In the genomic region with DNA sequence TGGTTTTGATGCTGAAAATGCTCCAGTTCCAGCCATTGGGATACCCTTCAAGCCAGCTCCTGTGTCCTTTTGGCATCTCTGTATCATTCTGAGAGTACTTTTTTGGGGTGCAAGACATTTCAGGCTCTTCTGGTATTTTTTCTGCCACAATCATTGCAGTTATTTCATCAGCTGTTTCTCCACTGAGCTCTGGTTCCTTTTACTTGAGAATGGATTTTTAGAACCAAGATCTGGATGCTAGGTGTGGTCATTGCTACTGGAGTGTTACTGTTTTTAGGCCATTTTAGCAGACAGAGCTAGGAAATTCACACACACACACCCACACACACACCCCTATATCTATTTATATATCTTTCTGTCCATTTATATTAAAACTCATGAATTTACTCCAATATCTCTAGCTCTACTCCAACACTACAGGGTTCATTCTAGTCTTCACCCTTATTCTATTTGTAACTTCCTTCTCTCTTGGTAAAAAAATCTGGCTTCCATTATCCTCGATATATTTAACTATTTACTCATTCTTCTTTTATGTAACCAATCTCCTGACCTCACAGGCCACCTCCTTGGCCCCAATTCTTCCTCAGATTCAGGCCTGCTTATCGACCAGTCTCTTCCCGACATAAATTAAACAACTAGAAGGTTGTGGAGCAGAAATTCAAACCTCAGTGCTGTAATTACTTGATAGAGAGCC, we compare ENCODE assay signal across 19 cellular contexts. TPM values are rescaled to one million over a fixed set of nuclear protein-coding genes. Genes with fewer than 3 reads are reported as not detected.
DNase-seq lines count a peak whose midpoint lies in the region; ATAC-seq and TF ChIP-seq lines count a peak whose summit lies in the region.
"Had no signal": no experiment of that assay in that cellular context is flagged by ENCODE, and none has a peak within 500 bp of the region (broad histone marks: within the 10 kb centered on the region; RNA-seq: fewer than 3 reads in every experiment).

No MANE protein-coding gene starts in this region.

- no peak overlapping the region for H3K4me3 Mint-ChIP-seq in MCF 10A (ENCODE audit: unreplicated experiment)
- H3K4me3 Mint-ChIP-seq: CD4-positive, alpha-beta T cell; stimulated activated memory B cell treated with anti-CD40 and anti-IgM and Interleukin-4, amounts not matched to agents 10 μg/mL and 1 μg/mL and 100 μg/mL, for 72 hours; type B pancreatic cell had no signal

- ATAC-seq in HG03097 (IDR thresholded peaks at IDR 0.05; ENCODE audit: low FRiP score, unreplicated experiment) (no peak), GM18505 (IDR thresholded peaks at IDR 0.05; ENCODE audit: unreplicated experiment) (no peak)
- ATAC-seq: HepG2; left lobe of liver; stimulated activated memory B cell treated with anti-CD40 and anti-IgM and Interleukin-4, amounts not matched to agents 10 μg/mL and 1 μg/mL and 100 μg/mL, for 72 hours had no signal

- no peaks in the 10 kb centered on the region for H3K27me3 Mint-ChIP-seq in MCF 10A (ENCODE audit: insufficient read depth, unreplicated experiment)
- H3K27me3 Mint-ChIP-seq: type B pancreatic cell had no signal

- no peak overlapping the region for H3K4me3 ChIP-seq in mammary epithelial cell (replicated peaks in 1 of 3; ENCODE audit: insufficient read depth in 1 of 3, low read depth in 2 of 3, low read length in 3 of 3)
- H3K4me3 ChIP-seq in SJSA1 = no peak overlapping the region
- no peak overlapping the region for H3K4me3 ChIP-seq in fibroblast of lung (replicated peaks in 1 of 4; ENCODE audit: control extremely low read depth in 1 of 4, insufficient read depth in 1 of 4, low read depth in 3 of 4, low read length in 4 of 4)
- no peak overlapping the region for H3K4me3 ChIP-seq in stomach smooth muscle (ENCODE audit: low read length in 2 of 2)

- POLR2A ChIA-PET in MCF 10A (lab: Yijun Ruan, JAX) = interaction anchor here (0.6 to 0.9 kb wide), 3 partner anchors 17 to 45 kb away, joined by 3 to 4 read pairs (median 3); a partner anchor contains a TSS

- no peak overlapping the region for H2AFZ ChIP-seq in mammary epithelial cell (ENCODE audit: low read depth, low read length)
- no peak overlapping the region for H2AFZ ChIP-seq in fibroblast of lung (ENCODE audit: low read length)

- H3K9me3 ChIP-seq in mammary epithelial cell (replicated peaks; ENCODE audit: insufficient read depth, low read length) (no peaks in the 10 kb centered on the region), SJSA1 (replicated peaks) (no peaks in the 10 kb centered on the region), fibroblast of lung (ENCODE audit: control insufficient read depth, insufficient read depth, low read depth, low read length) (no peaks in the 10 kb centered on the region), stomach smooth muscle (ENCODE audit: control insufficient read depth in 2 of 2, low read length in 2 of 2) (no peaks in the 10 kb centered on the region)

- H3K36me3 Mint-ChIP-seq in MCF 10A (ENCODE audit: insufficient read depth, unreplicated experiment) = no peaks in the 10 kb centered on the region
- H3K36me3 Mint-ChIP-seq: type B pancreatic cell had no signal

- TF ChIP-seq POLR2A in GM18505 (IDR thresholded peaks at IDR 0.05; ENCODE audit: borderline replicate concordance, extremely low read depth, insufficient read depth, insufficient read length) = no peak

- H3K9ac ChIP-seq in mammary epithelial cell (ENCODE audit: insufficient read depth, low read length) (no peak overlapping the region), fibroblast of lung (ENCODE audit: insufficient read depth, low read length) (no peak overlapping the region), stomach smooth muscle (ENCODE audit: low read length in 2 of 2) (no peak overlapping the region)

- in situ Hi-C loops in mammary epithelial cell (cut with MboI; ENCODE audit: low sequenced_read_pairs in 2 of 2) = no loop called here

- H3K4me2 ChIP-seq in mammary epithelial cell (ENCODE audit: insufficient read depth, low read depth, low read length) = no peak overlapping the region
- H3K4me2 ChIP-seq in fibroblast of lung (ENCODE audit: extremely low read depth, insufficient read depth, low read length) = no peak overlapping the region

- H3K27ac ChIP-seq in mammary epithelial cell (ENCODE audit: insufficient read depth, low read depth, low read length) (no peak overlapping the region), SJSA1 (peak overlapping the region; percentile 6; the same call in 1 of the 2 replicates), fibroblast of lung (ENCODE audit: insufficient read depth, low read length) (no peak overlapping the region), stomach smooth muscle (ENCODE audit: low read length) (peak overlapping the region; percentile 55)

- H3K27me3 ChIP-seq in mammary epithelial cell (ENCODE audit: insufficient read depth, low read length) = no peaks in the 10 kb centered on the region
- H3K27me3 ChIP-seq in SJSA1 (replicated peaks) = no peaks in the 10 kb centered on the region
- H3K27me3 ChIP-seq in fibroblast of lung (ENCODE audit: control insufficient read depth, insufficient read depth, low read length) = no peaks in the 10 kb centered on the region
- H3K27me3 ChIP-seq in stomach smooth muscle (ENCODE audit: control insufficient read depth in 1 of 2, insufficient read depth in 2 of 2, low read length in 2 of 2) = no peaks in the 10 kb centered on the region

- H3K9me3 Mint-ChIP-seq in MCF 10A (ENCODE audit: unreplicated experiment) = no peaks in the 10 kb centered on the region
- H3K9me3 Mint-ChIP-seq: CD4-positive, alpha-beta T cell; stimulated activated memory B cell treated with anti-CD40 and anti-IgM and Interleukin-4, amounts not matched to agents 10 μg/mL and 1 μg/mL and 100 μg/mL, for 72 hours; type B pancreatic cell had no signal

- no peaks in the 10 kb centered on the region for H3K79me2 ChIP-seq in mammary epithelial cell (ENCODE audit: insufficient read depth, low read length)
- no peaks in the 10 kb centered on the region for H3K79me2 ChIP-seq in fibroblast of lung (ENCODE audit: control insufficient read depth, insufficient read depth, low read length)

- no peaks in the 10 kb centered on the region for H3K36me3 ChIP-seq in mammary epithelial cell (ENCODE audit: insufficient read depth, low read length)
- peaks cover 12% of the 10 kb centered on the region for H3K36me3 ChIP-seq in SJSA1
- no peaks in the 10 kb centered on the region for H3K36me3 ChIP-seq in fibroblast of lung (ENCODE audit: control insufficient read depth, insufficient read depth, low read length)
- H3K36me3 ChIP-seq in stomach smooth muscle (ENCODE audit: control insufficient read depth in 2 of 2, insufficient read depth in 2 of 2, low read length in 2 of 2) = no peaks in the 10 kb centered on the region

- intact Hi-C loops in MCF 10A (cut with micrococcal nuclease) (no loop called here), mammary epithelial cell (cut with micrococcal nuclease) (no loop called here)

- peak overlapping the region; percentile 49 for H3K27ac Mint-ChIP-seq in MCF 10A (ENCODE audit: low read depth, unreplicated experiment)
- H3K27ac Mint-ChIP-seq: CD4-positive, alpha-beta T cell; stimulated activated memory B cell treated with anti-CD40 and anti-IgM and Interleukin-4, amounts not matched to agents 10 μg/mL and 1 μg/mL and 100 μg/mL, for 72 hours; type B pancreatic cell had no signal

- WGBS in mammary epithelial cell (ENCODE audit: low coverage, missing lambda C conversion rate) = 70% methylated on average over 3 of the region's 3 CpGs

- peaks cover 38% of the 10 kb centered on the region for H3K4me1 Mint-ChIP-seq in MCF 10A (ENCODE audit: insufficient read depth, unreplicated experiment)
- H3K4me1 Mint-ChIP-seq: stimulated activated memory B cell treated with anti-CD40 and anti-IgM and Interleukin-4, amounts not matched to agents 10 μg/mL and 1 μg/mL and 100 μg/mL, for 72 hours had no signal

- TF ChIP-seq CTCF in MCF 10A (IDR thresholded peaks at IDR 0.05; ENCODE audit: unreplicated experiment) (no peak), mammary epithelial cell (conservative IDR thresholded peaks at IDR 0.05 in 1 of 2, IDR thresholded peaks at IDR 0.05 in 1 of 2; ENCODE audit: extremely low read depth in 1 of 2, insufficient read depth in 1 of 2, low read depth in 1 of 2, low read length in 2 of 2) (no peak), fibroblast of lung (conservative IDR thresholded peaks at IDR 0.05 in 1 of 2, IDR thresholded peaks at IDR 0.05 in 1 of 2; ENCODE audit: low read depth in 1 of 2, low read length in 2 of 2) (no peak)

- H3K4me1 ChIP-seq in mammary epithelial cell (ENCODE audit: insufficient read depth, low read length) = peaks cover 13% of the 10 kb centered on the region
- H3K4me1 ChIP-seq in SJSA1 (replicated peaks) = peaks cover 46% of the 10 kb centered on the region
- H3K4me1 ChIP-seq in fibroblast of lung (ENCODE audit: control insufficient read depth, extremely low read depth, insufficient read depth, low read length) = peaks cover 15% of the 10 kb centered on the region
- peaks cover 27% of the 10 kb centered on the region for H3K4me1 ChIP-seq in stomach smooth muscle (ENCODE audit: control insufficient read depth, insufficient read depth, low read length)

- dilution Hi-C loops in mammary epithelial cell (cut with HindIII; ENCODE audit: low sequenced_read_pairs) = no loop called here

- DNase-seq in MCF 10A (ENCODE audit: unreplicated experiment) (no peak), mammary epithelial cell (no peak), SJSA1 (ENCODE audit: low read depth in 1 of 2, low spot score in 2 of 2) (no peak), fibroblast of lung (ENCODE audit: low read depth in 2 of 2) (peak; percentile 24 to 30), NCI-H1105 treated with DMSO at 0.1 percent for 48 hours (lab: John Stamatoyannopoulos, UW) (no peak)
- DNase-seq: activated CD8-positive, alpha-beta memory T cell treated with anti-CD3 and anti-CD28 coated beads for 24 hours; CD4-positive, alpha-beta T cell; DND-41; GOT3; NCI-H2029 treated with DMSO at 0.1 percent for 48 hours; NCI-H510A treated with DMSO at 0.1 percent for 48 hours; SHP77 treated with DMSO at 0.1 percent for 48 hours had no signal

- H4K20me1 ChIP-seq in mammary epithelial cell (ENCODE audit: insufficient read depth, low read length) (no peaks in the 10 kb centered on the region), fibroblast of lung (ENCODE audit: control insufficient read depth, extremely low read depth, insufficient read depth, low read length) (no peaks in the 10 kb centered on the region)

- BruUV-seq in MCF 10A (replicated peaks; lab: Mats Ljungman, UMichigan) (no TSS peak), mammary epithelial cell (replicated peaks; lab: Mats Ljungman, UMichigan) (no TSS peak)

- CTCF ChIA-PET in MCF 10A (lab: Yijun Ruan, JAX) (interaction anchor here (1.4 kb wide), 1 partner anchor 178 kb away, joined by 3 read pairs; no protein-coding TSS in a partner anchor), mammary epithelial cell (lab: Charles Lee; ENCODE audit: low non-redundant PET) (no interaction called here)

RNA-seq across cellular contexts. Expression of a gene that starts 17.0 kb away (rescaled TPM):
- total RNA-seq in MCF 10A (2022) (7.6 and 8.5 TPM in 2 replicates), mammary epithelial cell (1 to 10 TPM; 3.9 to 6.0 TPM), fibroblast of lung (8.5 and 15.4 TPM in 2 replicates)
- polyA plus RNA-seq in mammary epithelial cell (3.9 TPM), fibroblast of lung (11.6 and 14.9 TPM in 2 replicates)
- polyA minus RNA-seq in mammary epithelial cell (7.3 TPM), fibroblast of lung (ENCODE audit: low replicate concordance) (0.37 and 3.2 TPM in 2 replicates)
- total RNA-seq in SJSA1 (2014; rRNA removed; shearing (Covaris generic)) = 29.0 and 39.4 TPM in 2 replicates
- 6.9 and 7.0 TPM in 2 replicates for polyA plus RNA-seq in fibroblast of lung (2012)

RNA-seq across cellular contexts. Expression of a gene that starts 26.0 kb away (rescaled TPM):
- total RNA-seq in MCF 10A (2022) (50.4 and 59.4 TPM in 2 replicates), mammary epithelial cell (10 to 100 TPM; 46.2 to 47.0 TPM), fibroblast of lung (53.2 and 59.5 TPM in 2 replicates)
- polyA plus RNA-seq in mammary epithelial cell (33.0 TPM), fibroblast of lung (56.2 and 62.7 TPM in 2 replicates)
- polyA minus RNA-seq in mammary epithelial cell (25.1 TPM), fibroblast of lung (ENCODE audit: low replicate concordance) (1.2 and 7.3 TPM in 2 replicates)
- 42.2 and 69.3 TPM in 2 replicates for total RNA-seq in SJSA1 (2014; rRNA removed; shearing (Covaris generic))
- 29.9 and 31.7 TPM in 2 replicates for polyA plus RNA-seq in fibroblast of lung (2012)

Comparison
In these comparisons a context has a peak if more than half of its experiments do, and no peak if none do; other contexts are left out.
1. DNase-seq: peak in fibroblast of lung (2 of 2); none in MCF 10A (single experiment), mammary epithelial cell (single experiment), SJSA1 (0 of 2) and NCI-H1105 treated with DMSO at 0.1 percent for 48 hours (single experiment).
2. H3K27ac ChIP-seq: peak in SJSA1 (single experiment) and stomach smooth muscle (single experiment); none in mammary epithelial cell (single experiment) and fibroblast of lung (single experiment).